1 cellular context compared by ENCODE assay signal in genomic region chr16:50692999-50693781, GRCh38.
TF ChIP-seq lines count a peak whose summit lies in the region.

Gene NOD2, plus strand, starts transcription at chr16:50693606. Its CDS starts 5,890 bp downstream, at chr16:50699496.

TF ChIP-seq in GM23338, 12 proteins besides CTCF, POLR2A, EP300 and RAD21 (continued from another document):
- TF ChIP-seq REST (IDR thresholded peaks at IDR 0.05; ENCODE audit: unreplicated experiment) (no peak), ZNF331 (CRISPR knock-in tag; IDR thresholded peaks at IDR 0.05; ENCODE audit: low read depth) (no peak), STAT1 (IDR thresholded peaks at IDR 0.05; ENCODE audit: unreplicated experiment) (no peak)
